10 cellular contexts compared by ENCODE assay signal in the genomic region with DNA sequence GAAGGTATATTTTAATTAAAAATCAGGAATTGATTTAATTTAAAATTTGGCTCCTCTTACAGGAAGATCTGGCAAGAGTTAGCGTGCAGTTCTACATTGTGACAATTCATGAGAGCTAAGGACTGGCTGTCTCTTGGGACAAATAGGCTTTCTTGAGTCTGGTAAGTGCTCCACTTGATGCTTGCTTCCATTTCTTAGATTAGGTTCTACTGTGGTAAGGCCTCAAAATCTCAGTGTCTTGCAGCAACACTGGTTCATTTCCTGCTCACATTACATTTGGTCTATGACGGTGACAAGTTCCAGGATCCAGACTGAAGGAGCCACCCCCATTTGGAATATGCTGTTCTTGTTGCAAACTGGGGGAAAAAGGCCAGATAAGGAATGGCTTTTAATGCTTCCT. TPM values are rescaled to one million over a fixed set of nuclear protein-coding genes. Genes with fewer than 3 reads are reported as not detected.
DNase-seq lines count a peak whose midpoint lies in the region; ATAC-seq and TF ChIP-seq lines count a peak whose summit lies in the region.
"Not testable (repeated sequence)": the region's sequence is repeated elsewhere in the genome, so short reads cannot be mapped to it uniquely, and the experiment has no call there.
"Had no signal": no experiment of that assay in that cellular context is flagged by ENCODE, and none has a peak within 500 bp of the region (broad histone marks: within the 10 kb centered on the region; RNA-seq: fewer than 3 reads in every experiment).

No MANE protein-coding gene starts in this region.

- not testable (repeated sequence) for TF ChIP-seq CTCF in DND-41 (IDR thresholded peaks at IDR 0.05; ENCODE audit: borderline replicate concordance, extremely low read depth, low read length, poor library complexity, severe bottlenecking); dorsolateral prefrontal cortex (IDR thresholded peaks at IDR 0.05 in 54 of 56, conservative IDR thresholded peaks at IDR 0.05 in 2 of 56; ENCODE audit: low read depth in 1 of 56, partially characterized antibody in 56 of 56)

- H3K27ac ChIP-seq in DND-41 (ENCODE audit: low read length), result peak overlapping the region; percentile 93
- H3K27ac ChIP-seq in GM23248, result peak overlapping the region; percentile 76
- H3K27ac ChIP-seq in dorsolateral prefrontal cortex; urinary bladder (ENCODE audit: low read depth): not testable (repeated sequence)

- peak overlapping the region; percentile 86 for H3K4me2 ChIP-seq in DND-41 (ENCODE audit: insufficient read depth, low read length)
- H3K4me2 ChIP-seq in GM23248 (ENCODE audit: unreplicated experiment), result peak overlapping the region; percentile 100

- not testable (repeated sequence) for H3K9me3 Mint-ChIP-seq in activated T-helper 17 cell treated with anti-CD3 and anti-CD28 coated beads, Interleukin-2, amount 50 U/mL, for 72 hours; immature natural killer cell

- not testable (repeated sequence) for H3K9me2 ChIP-seq in GM23248 (ENCODE audit: insufficient read depth)

- H3K27me3 ChIP-seq in DND-41 (ENCODE audit: insufficient read depth, low read length, poor library complexity); GM23248 (replicated peaks; ENCODE audit: insufficient read depth); MG63; dorsolateral prefrontal cortex: not testable (repeated sequence)

- H3K9ac ChIP-seq in DND-41 (ENCODE audit: low read depth, low read length) (peak overlapping the region; percentile 84), GM23248 (peak overlapping the region; percentile 91)

- H3K9me3 ChIP-seq in DND-41 (ENCODE audit: insufficient read depth, low read length, severe bottlenecking); GM23248 (ENCODE audit: low read depth); MG63: not testable (repeated sequence)

- H3K4me3 ChIP-seq in DND-41 (ENCODE audit: low read depth in 1 of 2, low read length in 2 of 2) (peak overlapping the region; percentile 65 to 87; a peak in 3 of 4 replicates), GM23248 (peak overlapping the region; percentile 99), MG63 (peak overlapping the region; percentile 53), dorsolateral prefrontal cortex (peak overlapping the region in 39 of 59 donors; percentile 8 to 61 (median 48)), skeletal muscle cell (ENCODE audit: low read depth, low read length) (peak overlapping the region; percentile 47), urinary bladder (ENCODE audit: low read depth, low read length) (peak overlapping the region; percentile 57)

- H4K20me1 ChIP-seq in DND-41 (ENCODE audit: insufficient read depth, low read length); GM23248 (ENCODE audit: insufficient read depth): not testable (repeated sequence)

- in situ Hi-C loops in GM23248 (cut with MboI), result not testable (repeated sequence)

- H3F3A ChIP-seq in GM23248 (ENCODE audit: insufficient read depth), result not testable (repeated sequence)

- peak; percentile 55 for ATAC-seq in DND-41 (ENCODE audit: insufficient read depth, low read depth)
- not testable (repeated sequence) for ATAC-seq in activated T-helper 17 cell treated with anti-CD3 and anti-CD28 coated beads, Interleukin-2, amount 50 U/mL, for 72 hours (replicated peaks)

- H3K4me1 Mint-ChIP-seq in activated T-helper 17 cell treated with anti-CD3 and anti-CD28 coated beads, Interleukin-2, amount 50 U/mL, for 72 hours, result not testable (repeated sequence)
- peaks cover 34 to 49% of the 10 kb centered on the region in 2 donors for H3K4me1 Mint-ChIP-seq in immature natural killer cell

- peaks cover 19% of the 10 kb centered on the region for H3K27me3 Mint-ChIP-seq in activated T-helper 17 cell treated with anti-CD3 and anti-CD28 coated beads, Interleukin-2, amount 50 U/mL, for 72 hours
- H3K27me3 Mint-ChIP-seq in immature natural killer cell (ENCODE audit: low read depth in 3 of 3), result not testable (repeated sequence)

- WGBS in GM23248 (ENCODE audit: low coverage in 1 of 2, low lambda C conversion rate in 2 of 2, missing lambda C conversion rate in 2 of 2), 2 experiments, result 11 to 14% methylated on average over 2 of the region's 2 CpGs
- WGBS in urinary bladder, result 68% methylated on average over 1 of the region's 2 CpGs

- peaks cover 41% of the 10 kb centered on the region for H3K4me1 ChIP-seq in DND-41 (ENCODE audit: insufficient read depth, low read length)
- not testable (repeated sequence) for H3K4me1 ChIP-seq in GM23248 (ENCODE audit: insufficient read depth); urinary bladder (ENCODE audit: insufficient read depth)

- H3K4me3 Mint-ChIP-seq in activated T-helper 17 cell treated with anti-CD3 and anti-CD28 coated beads, Interleukin-2, amount 50 U/mL, for 72 hours, result peak overlapping the region; percentile 45
- peak overlapping the region; percentile 84 to 89 (median 88) for H3K4me3 Mint-ChIP-seq in immature natural killer cell

- DNase-seq in DND-41 (peak; percentile 16), GM23248 (peak; percentile 2)
- not testable (repeated sequence) for DNase-seq in MG63; dorsolateral prefrontal cortex; immature natural killer cell; skeletal muscle cell (ENCODE audit: low read depth)

- not testable (repeated sequence) for H3K36me3 Mint-ChIP-seq in activated T-helper 17 cell treated with anti-CD3 and anti-CD28 coated beads, Interleukin-2, amount 50 U/mL, for 72 hours (ENCODE audit: low read depth); immature natural killer cell

- peak overlapping the region; percentile 92 for H2AFZ ChIP-seq in DND-41 (ENCODE audit: low read depth, low read length)
- H2AFZ ChIP-seq in GM23248, result peak overlapping the region; percentile 95

- not testable (repeated sequence) for H3K27ac Mint-ChIP-seq in activated T-helper 17 cell treated with anti-CD3 and anti-CD28 coated beads, Interleukin-2, amount 50 U/mL, for 72 hours
- peak overlapping the region; percentile 53 to 90 (median 78) for H3K27ac Mint-ChIP-seq in immature natural killer cell

- peaks cover 33% of the 10 kb centered on the region for H3K79me2 ChIP-seq in DND-41 (ENCODE audit: insufficient read depth, low read length)
- H3K79me2 ChIP-seq in GM23248 (ENCODE audit: insufficient read depth), result peaks cover 34% of the 10 kb centered on the region

- intact Hi-C loops in dorsolateral prefrontal cortex (cut with DNase I), result not testable (repeated sequence)

- H3K36me3 ChIP-seq in DND-41 (ENCODE audit: insufficient read depth, low read length); GM23248 (ENCODE audit: low read depth); MG63; urinary bladder (ENCODE audit: insufficient read depth): not testable (repeated sequence)

RNA-seq across cellular contexts. Expression of gene GYPE, which starts 7.1 kb away (rescaled TPM):
- total RNA-seq in GM23248 (2014; rRNA removed; shearing (Covaris generic)), result 2.5 and 6.6 TPM in 2 replicates
- polyA plus RNA-seq in GM23248 (2016; fragmentation: Nextera tagmentation; extraction: Ambion mirVana) (4.0 and 4.7 TPM in 2 replicates), immature natural killer cell (1 to 10 TPM in 2 of 3 donors, not detected in 1; 1.7 to 3.7 TPM), urinary bladder (1.0 TPM)
- total RNA-seq in MG63 (2014; rRNA removed; shearing (Covaris generic); ENCODE audit: low replicate concordance), result 0.10 and 0.20 TPM in 2 replicates
- not detected for total RNA-seq in activated T-helper 17 cell treated with anti-CD3 and anti-CD28 coated beads, Interleukin-2, amount 50 U/mL, for 72 hours
- total RNA-seq in dorsolateral prefrontal cortex (1 to 10 TPM in 46 of 120 experiments, under 1 TPM in 59, not detected in 15; 0.31 to 2.9 (median 0.93) TPM), urinary bladder (2.3 TPM)
- total RNA-seq: activated CD4-positive, alpha-beta T cell treated with anti-CD3 and anti-CD28 coated beads, Interleukin-2, amount 10 ng/mL, durations not matched to agents 24 days and 14 days; PC-3 had no signal

Comparison
In these comparisons a context has a peak if more than half of its experiments do, and no peak if none do; other contexts are left out.
1. H3K4me3 ChIP-seq: peak in every context shown above with its lines; median percentile 99 in GM23248; 76 in DND-41; 57 in urinary bladder; 53 in MG63; 48 in dorsolateral prefrontal cortex; 47 in skeletal muscle cell.